Comparison of ENCODE assay signal across 1 cellular context in the genomic region with DNA sequence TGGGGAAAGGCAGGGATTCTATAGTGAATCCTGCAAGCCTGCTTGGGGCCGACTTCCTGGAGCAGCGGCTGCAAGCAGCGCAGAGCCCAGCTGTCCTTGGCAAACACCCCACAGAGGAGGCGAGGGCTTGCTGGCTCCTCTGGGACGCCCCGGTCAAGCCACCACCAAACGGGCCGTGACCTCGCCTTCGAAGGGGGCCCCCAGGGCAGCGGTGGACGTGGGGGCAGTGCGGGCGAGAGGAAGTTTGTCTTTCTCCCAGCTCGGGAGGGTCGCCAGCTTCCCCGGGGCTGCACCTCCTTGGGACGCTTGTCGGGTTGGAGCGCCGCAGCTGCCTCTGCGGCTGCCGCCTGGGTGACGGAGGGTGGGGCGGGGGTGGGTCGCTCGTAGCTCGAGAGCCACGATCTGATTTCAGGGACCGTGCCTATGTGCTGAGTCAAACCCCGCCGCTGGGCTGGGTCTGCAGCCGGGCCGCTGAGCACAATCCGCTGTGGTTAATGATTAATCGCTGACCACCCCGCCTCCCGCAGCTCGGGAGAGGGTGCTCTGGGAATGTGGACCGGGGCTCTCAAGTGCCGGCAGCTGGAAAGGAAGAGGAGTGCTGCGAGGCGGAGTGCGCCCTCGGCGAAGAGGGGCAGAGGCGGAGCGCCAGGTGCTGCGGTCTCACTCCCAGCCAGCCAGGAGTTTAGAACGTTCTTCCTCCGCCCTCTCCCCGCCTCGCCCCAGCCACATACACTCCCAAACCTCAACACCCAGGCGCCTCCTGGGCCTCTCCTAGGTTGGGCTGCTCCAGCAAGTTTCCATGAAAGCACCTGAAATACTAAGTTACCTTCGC.
TF ChIP-seq lines count a peak whose summit lies in the region.

A gene (plus strand): TSS at position 726 of the 832 bp plus-strand sequence.

TF ChIP-seq in HepG2, 621 proteins besides CTCF, POLR2A, EP300 and RAD21 (continued from another document and continues in another):
- TF ChIP-seq, protein P1, sequence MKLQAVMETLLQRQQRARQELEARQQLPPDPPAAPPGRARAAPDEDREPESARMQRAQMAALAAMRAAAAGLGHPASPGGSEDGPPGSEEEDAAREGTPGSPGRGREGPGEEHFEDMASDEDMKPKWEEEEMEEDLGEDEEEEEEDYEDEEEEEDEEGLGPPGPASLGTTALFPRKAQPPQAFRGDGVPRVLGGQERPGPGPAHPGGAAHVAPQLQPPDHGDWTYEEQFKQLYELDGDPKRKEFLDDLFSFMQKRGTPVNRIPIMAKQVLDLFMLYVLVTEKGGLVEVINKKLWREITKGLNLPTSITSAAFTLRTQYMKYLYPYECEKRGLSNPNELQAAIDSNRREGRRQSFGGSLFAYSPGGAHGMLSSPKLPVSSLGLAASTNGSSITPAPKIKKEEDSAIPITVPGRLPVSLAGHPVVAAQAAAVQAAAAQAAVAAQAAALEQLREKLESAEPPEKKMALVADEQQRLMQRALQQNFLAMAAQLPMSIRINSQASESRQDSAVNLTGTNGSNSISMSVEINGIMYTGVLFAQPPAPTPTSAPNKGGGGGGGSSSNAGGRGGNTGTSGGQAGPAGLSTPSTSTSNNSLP (IDR thresholded peaks at IDR 0.05; ENCODE audit: low read depth, low read length): peak; percentile 68
- no peak for TF ChIP-seq ZNF773 (CRISPR knock-in tag; IDR thresholded peaks at IDR 0.05; ENCODE audit: borderline replicate concordance)
- TF ChIP-seq PCBP2 (optimal IDR thresholded peaks at IDR 0.05; ENCODE audit: low read depth, low read length, poor library complexity, severe bottlenecking): no peak
- no peak for TF ChIP-seq SAFB2 (CRISPR knock-in tag; IDR thresholded peaks at IDR 0.05; ENCODE audit: borderline replicate concordance, low read depth)
- no peak for TF ChIP-seq ZNF234 (CRISPR knock-in tag; conservative IDR thresholded peaks at IDR 0.05)
- TF ChIP-seq, protein P2, sequence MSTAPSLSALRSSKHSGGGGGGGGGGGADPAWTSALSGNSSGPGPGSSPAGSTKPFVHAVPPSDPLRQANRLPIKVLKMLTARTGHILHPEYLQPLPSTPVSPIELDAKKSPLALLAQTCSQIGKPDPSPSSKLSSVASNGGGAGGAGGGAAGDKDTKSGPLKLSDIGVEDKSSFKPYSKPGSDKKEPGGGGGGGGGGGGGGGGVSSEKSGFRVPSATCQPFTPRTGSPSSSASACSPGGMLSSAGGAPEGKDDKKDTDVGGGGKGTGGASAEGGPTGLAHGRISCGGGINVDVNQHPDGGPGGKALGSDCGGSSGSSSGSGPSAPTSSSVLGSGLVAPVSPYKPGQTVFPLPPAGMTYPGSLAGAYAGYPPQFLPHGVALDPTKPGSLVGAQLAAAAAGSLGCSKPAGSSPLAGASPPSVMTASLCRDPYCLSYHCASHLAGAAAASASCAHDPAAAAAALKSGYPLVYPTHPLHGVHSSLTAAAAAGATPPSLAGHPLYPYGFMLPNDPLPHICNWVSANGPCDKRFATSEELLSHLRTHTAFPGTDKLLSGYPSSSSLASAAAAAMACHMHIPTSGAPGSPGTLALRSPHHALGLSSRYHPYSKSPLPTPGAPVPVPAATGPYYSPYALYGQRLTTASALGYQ (CRISPR knock-in tag; IDR thresholded peaks at IDR 0.05): no peak
- TF ChIP-seq, protein P3, sequence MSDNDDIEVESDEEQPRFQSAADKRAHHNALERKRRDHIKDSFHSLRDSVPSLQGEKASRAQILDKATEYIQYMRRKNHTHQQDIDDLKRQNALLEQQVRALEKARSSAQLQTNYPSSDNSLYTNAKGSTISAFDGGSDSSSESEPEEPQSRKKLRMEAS (IDR thresholded peaks at IDR 0.05): no peak; the same call in none of the 2 replicates
- TF ChIP-seq, protein P4, sequence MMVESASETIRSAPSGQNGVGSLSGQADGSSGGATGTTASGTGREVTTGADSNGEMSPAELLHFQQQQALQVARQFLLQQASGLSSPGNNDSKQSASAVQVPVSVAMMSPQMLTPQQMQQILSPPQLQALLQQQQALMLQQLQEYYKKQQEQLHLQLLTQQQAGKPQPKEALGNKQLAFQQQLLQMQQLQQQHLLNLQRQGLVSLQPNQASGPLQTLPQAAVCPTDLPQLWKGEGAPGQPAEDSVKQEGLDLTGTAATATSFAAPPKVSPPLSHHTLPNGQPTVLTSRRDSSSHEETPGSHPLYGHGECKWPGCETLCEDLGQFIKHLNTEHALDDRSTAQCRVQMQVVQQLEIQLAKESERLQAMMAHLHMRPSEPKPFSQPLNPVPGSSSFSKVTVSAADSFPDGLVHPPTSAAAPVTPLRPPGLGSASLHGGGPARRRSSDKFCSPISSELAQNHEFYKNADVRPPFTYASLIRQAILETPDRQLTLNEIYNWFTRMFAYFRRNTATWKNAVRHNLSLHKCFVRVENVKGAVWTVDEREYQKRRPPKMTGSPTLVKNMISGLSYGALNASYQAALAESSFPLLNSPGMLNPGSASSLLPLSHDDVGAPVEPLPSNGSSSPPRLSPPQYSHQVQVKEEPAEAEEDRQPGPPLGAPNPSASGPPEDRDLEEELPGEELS (CRISPR knock-in tag; IDR thresholded peaks at IDR 0.05): no peak; the same call in 1 of the 2 replicates
- TF ChIP-seq, protein P5, sequence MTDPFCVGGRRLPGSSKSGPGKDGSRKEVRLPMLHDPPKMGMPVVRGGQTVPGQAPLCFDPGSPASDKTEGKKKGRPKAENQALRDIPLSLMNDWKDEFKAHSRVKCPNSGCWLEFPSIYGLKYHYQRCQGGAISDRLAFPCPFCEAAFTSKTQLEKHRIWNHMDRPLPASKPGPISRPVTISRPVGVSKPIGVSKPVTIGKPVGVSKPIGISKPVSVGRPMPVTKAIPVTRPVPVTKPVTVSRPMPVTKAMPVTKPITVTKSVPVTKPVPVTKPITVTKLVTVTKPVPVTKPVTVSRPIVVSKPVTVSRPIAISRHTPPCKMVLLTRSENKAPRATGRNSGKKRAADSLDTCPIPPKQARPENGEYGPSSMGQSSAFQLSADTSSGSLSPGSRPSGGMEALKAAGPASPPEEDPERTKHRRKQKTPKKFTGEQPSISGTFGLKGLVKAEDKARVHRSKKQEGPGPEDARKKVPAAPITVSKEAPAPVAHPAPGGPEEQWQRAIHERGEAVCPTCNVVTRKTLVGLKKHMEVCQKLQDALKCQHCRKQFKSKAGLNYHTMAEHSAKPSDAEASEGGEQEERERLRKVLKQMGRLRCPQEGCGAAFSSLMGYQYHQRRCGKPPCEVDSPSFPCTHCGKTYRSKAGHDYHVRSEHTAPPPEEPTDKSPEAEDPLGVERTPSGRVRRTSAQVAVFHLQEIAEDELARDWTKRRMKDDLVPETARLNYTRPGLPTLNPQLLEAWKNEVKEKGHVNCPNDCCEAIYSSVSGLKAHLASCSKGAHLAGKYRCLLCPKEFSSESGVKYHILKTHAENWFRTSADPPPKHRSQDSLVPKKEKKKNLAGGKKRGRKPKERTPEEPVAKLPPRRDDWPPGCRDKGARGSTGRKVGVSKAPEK (CRISPR knock-in tag; IDR thresholded peaks at IDR 0.05; ENCODE audit: borderline replicate concordance): no peak
- TF ChIP-seq, protein P6, sequence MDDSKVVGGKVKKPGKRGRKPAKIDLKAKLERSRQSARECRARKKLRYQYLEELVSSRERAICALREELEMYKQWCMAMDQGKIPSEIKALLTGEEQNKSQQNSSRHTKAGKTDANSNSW (CRISPR knock-in tag; IDR thresholded peaks at IDR 0.05; ENCODE audit: borderline replicate concordance): no peak
- TF ChIP-seq KAT8 (CRISPR knock-in tag; IDR thresholded peaks at IDR 0.05): peak; percentile 61
- no peak for TF ChIP-seq ZNF549 (CRISPR knock-in tag; IDR thresholded peaks at IDR 0.05)
- TF ChIP-seq, protein P7, sequence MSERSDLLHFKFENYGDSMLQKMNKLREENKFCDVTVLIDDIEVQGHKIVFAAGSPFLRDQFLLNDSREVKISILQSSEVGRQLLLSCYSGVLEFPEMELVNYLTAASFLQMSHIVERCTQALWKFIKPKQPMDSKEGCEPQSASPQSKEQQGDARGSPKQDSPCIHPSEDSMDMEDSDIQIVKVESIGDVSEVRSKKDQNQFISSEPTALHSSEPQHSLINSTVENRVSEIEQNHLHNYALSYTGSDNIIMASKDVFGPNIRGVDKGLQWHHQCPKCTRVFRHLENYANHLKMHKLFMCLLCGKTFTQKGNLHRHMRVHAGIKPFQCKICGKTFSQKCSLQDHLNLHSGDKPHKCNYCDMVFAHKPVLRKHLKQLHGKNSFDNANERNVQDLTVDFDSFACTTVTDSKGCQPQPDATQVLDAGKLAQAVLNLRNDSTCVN (CRISPR knock-in tag; IDR thresholded peaks at IDR 0.05; ENCODE audit: borderline replicate concordance): 0 out of 2 replicates have a peak, but pooled peaks have one; percentile 58
- TF ChIP-seq HNF4A (CRISPR knock-in tag; IDR thresholded peaks at IDR 0.05): peak; percentile 48
- TF ChIP-seq ZNF83 (CRISPR knock-in tag; IDR thresholded peaks at IDR 0.05; ENCODE audit: borderline replicate concordance): no peak
- TF ChIP-seq CCAR2 (optimal IDR thresholded peaks at IDR 0.05; ENCODE audit: low read depth, low read length): no peak
- no peak for TF ChIP-seq ZNF138 (CRISPR knock-in tag; IDR thresholded peaks at IDR 0.05; ENCODE audit: low read depth)
- no peak for TF ChIP-seq EZH2 (conservative IDR thresholded peaks at IDR 0.05; ENCODE audit: low read depth, low read length)
- TF ChIP-seq ZNF446 (CRISPR knock-in tag; IDR thresholded peaks at IDR 0.05): no peak
- TF ChIP-seq, protein P8, sequence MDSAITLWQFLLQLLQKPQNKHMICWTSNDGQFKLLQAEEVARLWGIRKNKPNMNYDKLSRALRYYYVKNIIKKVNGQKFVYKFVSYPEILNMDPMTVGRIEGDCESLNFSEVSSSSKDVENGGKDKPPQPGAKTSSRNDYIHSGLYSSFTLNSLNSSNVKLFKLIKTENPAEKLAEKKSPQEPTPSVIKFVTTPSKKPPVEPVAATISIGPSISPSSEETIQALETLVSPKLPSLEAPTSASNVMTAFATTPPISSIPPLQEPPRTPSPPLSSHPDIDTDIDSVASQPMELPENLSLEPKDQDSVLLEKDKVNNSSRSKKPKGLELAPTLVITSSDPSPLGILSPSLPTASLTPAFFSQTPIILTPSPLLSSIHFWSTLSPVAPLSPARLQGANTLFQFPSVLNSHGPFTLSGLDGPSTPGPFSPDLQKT (CRISPR knock-in tag; IDR thresholded peaks at IDR 0.05; ENCODE audit: borderline replicate concordance): no peak
- TF ChIP-seq BRD4 (CRISPR knock-in tag; IDR thresholded peaks at IDR 0.05): no peak
- TF ChIP-seq, protein P9, sequence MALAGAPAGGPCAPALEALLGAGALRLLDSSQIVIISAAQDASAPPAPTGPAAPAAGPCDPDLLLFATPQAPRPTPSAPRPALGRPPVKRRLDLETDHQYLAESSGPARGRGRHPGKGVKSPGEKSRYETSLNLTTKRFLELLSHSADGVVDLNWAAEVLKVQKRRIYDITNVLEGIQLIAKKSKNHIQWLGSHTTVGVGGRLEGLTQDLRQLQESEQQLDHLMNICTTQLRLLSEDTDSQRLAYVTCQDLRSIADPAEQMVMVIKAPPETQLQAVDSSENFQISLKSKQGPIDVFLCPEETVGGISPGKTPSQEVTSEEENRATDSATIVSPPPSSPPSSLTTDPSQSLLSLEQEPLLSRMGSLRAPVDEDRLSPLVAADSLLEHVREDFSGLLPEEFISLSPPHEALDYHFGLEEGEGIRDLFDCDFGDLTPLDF (CRISPR knock-in tag; IDR thresholded peaks at IDR 0.05): no peak
- TF ChIP-seq RBAK (CRISPR knock-in tag; IDR thresholded peaks at IDR 0.05): no peak
- TF ChIP-seq ZNF329 (CRISPR knock-in tag; IDR thresholded peaks at IDR 0.05; ENCODE audit: low read depth): no peak
- no peak for TF ChIP-seq TOPORS (CRISPR knock-in tag; IDR thresholded peaks at IDR 0.05)
- TF ChIP-seq, protein P10, sequence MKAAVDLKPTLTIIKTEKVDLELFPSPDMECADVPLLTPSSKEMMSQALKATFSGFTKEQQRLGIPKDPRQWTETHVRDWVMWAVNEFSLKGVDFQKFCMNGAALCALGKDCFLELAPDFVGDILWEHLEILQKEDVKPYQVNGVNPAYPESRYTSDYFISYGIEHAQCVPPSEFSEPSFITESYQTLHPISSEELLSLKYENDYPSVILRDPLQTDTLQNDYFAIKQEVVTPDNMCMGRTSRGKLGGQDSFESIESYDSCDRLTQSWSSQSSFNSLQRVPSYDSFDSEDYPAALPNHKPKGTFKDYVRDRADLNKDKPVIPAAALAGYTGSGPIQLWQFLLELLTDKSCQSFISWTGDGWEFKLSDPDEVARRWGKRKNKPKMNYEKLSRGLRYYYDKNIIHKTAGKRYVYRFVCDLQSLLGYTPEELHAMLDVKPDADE (CRISPR knock-in tag; IDR thresholded peaks at IDR 0.05): no peak
- no peak for TF ChIP-seq SP1 (IDR thresholded peaks at IDR 0.05)
- 0 out of 2 replicates have a peak, but pooled peaks have one; percentile 12 for TF ChIP-seq SP1 (CRISPR knock-in tag; IDR thresholded peaks at IDR 0.05)
- TF ChIP-seq PHF21A (CRISPR knock-in tag; IDR thresholded peaks at IDR 0.05): peak; percentile 98
- no peak; the same call in 1 of the 2 replicates for TF ChIP-seq TAF1 (CRISPR knock-in tag; IDR thresholded peaks at IDR 0.05)
- peak; percentile 64; the same call in 1 of the 2 replicates for TF ChIP-seq KDM5B (CRISPR knock-in tag; IDR thresholded peaks at IDR 0.05; ENCODE audit: borderline replicate concordance)
- TF ChIP-seq NR2F1 (CRISPR knock-in tag; IDR thresholded peaks at IDR 0.05): no peak
- TF ChIP-seq ATF7 (IDR thresholded peaks at IDR 0.05): no peak
- peak; percentile 71; the same call in 1 of the 2 replicates for TF ChIP-seq ATF7 (CRISPR knock-in tag; IDR thresholded peaks at IDR 0.05)
- TF ChIP-seq RFX3 (CRISPR knock-in tag; IDR thresholded peaks at IDR 0.05): no peak
- no peak for TF ChIP-seq CHD4 (IDR thresholded peaks at IDR 0.05; ENCODE audit: borderline replicate concordance, low read length)
- peak; percentile 78 for TF ChIP-seq GATAD2A (CRISPR knock-in tag; IDR thresholded peaks at IDR 0.05)
- no peak for TF ChIP-seq ASH2L (IDR thresholded peaks at IDR 0.05; ENCODE audit: insufficient read length, low read depth, low read length)
- no peak for TF ChIP-seq CBX2 (IDR thresholded peaks at IDR 0.05; ENCODE audit: low read depth, low read length)
- TF ChIP-seq CBX2 (CRISPR knock-in tag; IDR thresholded peaks at IDR 0.05; ENCODE audit: low read depth): 0 out of 2 replicates have a peak, but pooled peaks have one; percentile 58
- TF ChIP-seq ZNF850 (CRISPR knock-in tag; conservative IDR thresholded peaks at IDR 0.05): no peak
- no peak for TF ChIP-seq ISX (CRISPR knock-in tag; conservative IDR thresholded peaks at IDR 0.05)
- TF ChIP-seq, protein P11, sequence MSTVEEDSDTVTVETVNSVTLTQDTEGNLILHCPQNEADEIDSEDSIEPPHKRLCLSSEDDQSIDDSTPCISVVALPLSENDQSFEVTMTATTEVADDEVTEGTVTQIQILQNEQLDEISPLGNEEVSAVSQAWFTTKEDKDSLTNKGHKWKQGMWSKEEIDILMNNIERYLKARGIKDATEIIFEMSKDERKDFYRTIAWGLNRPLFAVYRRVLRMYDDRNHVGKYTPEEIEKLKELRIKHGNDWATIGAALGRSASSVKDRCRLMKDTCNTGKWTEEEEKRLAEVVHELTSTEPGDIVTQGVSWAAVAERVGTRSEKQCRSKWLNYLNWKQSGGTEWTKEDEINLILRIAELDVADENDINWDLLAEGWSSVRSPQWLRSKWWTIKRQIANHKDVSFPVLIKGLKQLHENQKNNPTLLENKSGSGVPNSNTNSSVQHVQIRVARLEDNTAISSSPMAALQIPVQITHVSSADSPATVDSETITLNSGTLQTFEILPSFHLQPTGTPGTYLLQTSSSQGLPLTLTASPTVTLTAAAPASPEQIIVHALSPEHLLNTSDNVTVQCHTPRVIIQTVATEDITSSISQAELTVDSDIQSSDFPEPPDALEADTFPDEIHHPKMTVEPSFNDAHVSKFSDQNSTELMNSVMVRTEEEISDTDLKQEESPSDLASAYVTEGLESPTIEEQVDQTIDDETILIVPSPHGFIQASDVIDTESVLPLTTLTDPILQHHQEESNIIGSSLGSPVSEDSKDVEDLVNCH (CRISPR knock-in tag; IDR thresholded peaks at IDR 0.05): no peak
- peak; percentile 51 for TF ChIP-seq ZEB1 (IDR thresholded peaks at IDR 0.05; ENCODE audit: insufficient replicate concordance, low read depth)
